ENCODE assay signal across 24 cellular contexts in the genomic region with DNA sequence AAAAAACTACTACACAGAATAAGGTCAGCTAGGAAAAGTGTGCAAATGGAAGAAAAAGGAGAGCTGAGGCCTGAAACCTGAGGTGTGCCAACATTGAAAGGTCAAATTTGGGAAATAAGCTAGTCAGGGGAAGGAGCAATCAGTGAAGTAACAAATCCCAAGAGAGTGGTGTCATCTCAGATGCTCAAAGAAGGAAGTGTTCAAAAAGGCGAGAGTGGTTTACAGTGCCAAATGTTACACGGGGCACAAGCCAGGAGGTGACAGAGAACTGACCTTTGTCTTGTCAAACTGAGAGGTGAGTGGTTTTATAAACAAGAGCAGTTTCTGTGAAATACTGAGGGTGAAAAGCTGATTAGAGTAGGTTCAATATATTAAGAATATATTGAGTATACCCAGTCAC.
DNase-seq lines count a peak whose midpoint lies in the region; ATAC-seq and TF ChIP-seq lines count a peak whose summit lies in the region.
"Had no signal": no experiment of that assay in that cellular context is flagged by ENCODE, and none has a peak within 500 bp of the region (broad histone marks: within the 10 kb centered on the region; RNA-seq: fewer than 3 reads in every experiment).

No MANE protein-coding gene starts in this region.

- no peak overlapping the region for H3K9ac ChIP-seq in OCI-LY3 (ENCODE audit: low read length)
- H3K9ac ChIP-seq: SK-N-SH had no signal

- H3K4me1 ChIP-seq in ACC112 (ENCODE audit: control insufficient read depth, insufficient read depth, low read length, unreplicated experiment) = peaks cover 16% of the 10 kb centered on the region
- peaks cover 19% of the 10 kb centered on the region for H3K4me1 ChIP-seq in OCI-LY3 (ENCODE audit: low read length)
- H3K4me1 ChIP-seq: A549 had no signal

- DNase-seq in DMS53 treated with DMSO at 0.1 percent for 48 hours (lab: John Stamatoyannopoulos, UW; ENCODE audit: unreplicated experiment) (no peak), T-helper 17 cell (no peak), CD1c-positive myeloid dendritic cell (ENCODE audit: extremely low spot score) (no peak)
- DNase-seq in effector memory CD8-positive, alpha-beta T cell = no peak
- DNase-seq: activated CD4-positive, alpha-beta T cell treated with anti-CD3 and anti-CD28 coated beads, Interleukin-2, amount 10 ng/mL, durations not matched to agents 24 days and 14 days; activated naive CD4-positive, alpha-beta T cell treated with anti-CD3 and anti-CD28 coated beads for 36 hours; activated T-cell treated with anti-CD3 and anti-CD28 coated beads, Interleukin-2, amount 50 U/mL, for 72 hours; COR-L47; effector CD4-positive, alpha-beta T cell; H7; heart left ventricle; mesendoderm; MV-4-11; NCI-H187; SK-N-SH; stimulated activated CD4-positive, alpha-beta T cell treated with anti-CD3 and anti-CD28 coated beads, Interleukin-1b, Interleukin-23, amount 100 ng/mL, for 48 hours had no signal

- H3K36me3 ChIP-seq in ACC112 (ENCODE audit: insufficient read depth, low read length) = peaks cover 6% of the 10 kb centered on the region; the same call in 1 of the 2 replicates
- H3K36me3 ChIP-seq in OCI-LY3 (replicated peaks; ENCODE audit: low read depth, low read length) = no peaks in the 10 kb centered on the region
- H3K36me3 ChIP-seq: heart left ventricle had no signal

- H3K4me3 Mint-ChIP-seq in T-helper 17 cell = no peak overlapping the region
- H3K4me3 Mint-ChIP-seq in effector memory CD8-positive, alpha-beta T cell = no peak overlapping the region
- H3K4me3 Mint-ChIP-seq: activated CD4-positive, alpha-beta T cell treated with anti-CD3 and anti-CD28 coated beads, Interleukin-2, amount 10 ng/mL, durations not matched to agents 24 days and 14 days; activated naive CD4-positive, alpha-beta T cell treated with anti-CD3 and anti-CD28 coated beads for 36 hours; activated T-cell treated with anti-CD3 and anti-CD28 coated beads, Interleukin-2, amount 50 U/mL, for 72 hours; B cell had no signal

- H3K27ac Mint-ChIP-seq in T-helper 17 cell = no peak overlapping the region
- H3K27ac Mint-ChIP-seq in effector memory CD8-positive, alpha-beta T cell = no peak overlapping the region
- H3K27ac Mint-ChIP-seq: activated CD4-positive, alpha-beta T cell treated with anti-CD3 and anti-CD28 coated beads, Interleukin-2, amount 10 ng/mL, durations not matched to agents 24 days and 14 days; activated naive CD4-positive, alpha-beta T cell treated with anti-CD3 and anti-CD28 coated beads for 36 hours; activated T-cell treated with anti-CD3 and anti-CD28 coated beads, Interleukin-2, amount 50 U/mL, for 72 hours; B cell had no signal

- H3K79me2 ChIP-seq in ACC112 (ENCODE audit: control insufficient read depth, insufficient read depth, low read length, unreplicated experiment) (no peaks in the 10 kb centered on the region), OCI-LY3 (ENCODE audit: low read length) (no peaks in the 10 kb centered on the region)

- H3K4me1 Mint-ChIP-seq in T-helper 17 cell = no peaks in the 10 kb centered on the region
- no peaks in the 10 kb centered on the region for H3K4me1 Mint-ChIP-seq in effector memory CD8-positive, alpha-beta T cell (ENCODE audit: low read depth in 2 of 2)
- H3K4me1 Mint-ChIP-seq: activated CD4-positive, alpha-beta T cell treated with anti-CD3 and anti-CD28 coated beads, Interleukin-2, amount 10 ng/mL, durations not matched to agents 24 days and 14 days had no signal

- TF ChIP-seq CTCF in OCI-LY3 (IDR thresholded peaks at IDR 0.05; ENCODE audit: low read depth, low read length) = no peak

- no peak overlapping the region for H3K4me3 ChIP-seq in ACC112 (ENCODE audit: low read depth, low read length)
- no peak overlapping the region for H3K4me3 ChIP-seq in OCI-LY3 (ENCODE audit: low read length)
- H3K4me3 ChIP-seq: A549, heart left ventricle, skin epidermis had no signal

- H3K4me2 ChIP-seq in OCI-LY3 (ENCODE audit: low read length) = peak overlapping the region; percentile 24
- H3K4me2 ChIP-seq: A549, SK-N-SH had no signal

- ATAC-seq in GM18870 (IDR thresholded peaks at IDR 0.05; ENCODE audit: unreplicated experiment) (peak; percentile 50), HG03175 (IDR thresholded peaks at IDR 0.05; ENCODE audit: unreplicated experiment) (peak; percentile 71), T-helper 17 cell (no peak)
- ATAC-seq in effector memory CD8-positive, alpha-beta T cell (replicated peaks) = no peak
- ATAC-seq: A549; activated T-cell treated with anti-CD3 and anti-CD28 coated beads, Interleukin-2, amount 50 U/mL, for 72 hours had no signal

- peaks cover 2% of the 10 kb centered on the region for H3K36me3 Mint-ChIP-seq in T-helper 17 cell (ENCODE audit: low read depth)
- H3K36me3 Mint-ChIP-seq in effector memory CD8-positive, alpha-beta T cell (ENCODE audit: insufficient read depth) = no peaks in the 10 kb centered on the region

- H3K9me3 Mint-ChIP-seq in effector memory CD8-positive, alpha-beta T cell = peaks cover 0 to 2% of the 10 kb centered on the region in 2 donors
- H3K9me3 Mint-ChIP-seq: activated CD4-positive, alpha-beta T cell treated with anti-CD3 and anti-CD28 coated beads, Interleukin-2, amount 10 ng/mL, durations not matched to agents 24 days and 14 days; activated T-cell treated with anti-CD3 and anti-CD28 coated beads, Interleukin-2, amount 50 U/mL, for 72 hours had no signal

- no peaks in the 10 kb centered on the region for H3K9me3 ChIP-seq in OCI-LY3 (ENCODE audit: insufficient read depth, low read length)
- H3K9me3 ChIP-seq in T-helper 17 cell (ENCODE audit: control insufficient read depth, low read length, poor library complexity, severe bottlenecking) = no peaks in the 10 kb centered on the region
- H3K9me3 ChIP-seq: SK-N-SH had no signal

- H2AFZ ChIP-seq in ACC112 (ENCODE audit: low read length, unreplicated experiment) (no peak overlapping the region), OCI-LY3 (ENCODE audit: low read depth, low read length) (no peak overlapping the region)

- no peaks in the 10 kb centered on the region for H4K20me1 ChIP-seq in OCI-LY3 (ENCODE audit: insufficient read depth, low read length)

- H3K27ac ChIP-seq in ACC112 (ENCODE audit: low read depth, low read length) (peak overlapping the region; percentile 6; the same call in 1 of the 2 replicates), OCI-LY3 (ENCODE audit: low read length) (no peak overlapping the region)
- H3K27ac ChIP-seq: A549, RWPE1, skin epidermis had no signal

- H3K27me3 Mint-ChIP-seq in T-helper 17 cell = peaks cover 12% of the 10 kb centered on the region
- peaks cover 6 to 25% of the 10 kb centered on the region in 2 donors for H3K27me3 Mint-ChIP-seq in effector memory CD8-positive, alpha-beta T cell

- H3K27me3 ChIP-seq in ACC112 (ENCODE audit: insufficient read depth, low read length) (no peaks in the 10 kb centered on the region), OCI-LY3 (ENCODE audit: low read depth, low read length) (no peaks in the 10 kb centered on the region)
- H3K27me3 ChIP-seq: heart left ventricle had no signal

Comparison
In these comparisons a context has a peak if more than half of its experiments do, and no peak if none do; other contexts are left out.
1. ATAC-seq: peak in GM18870 (single experiment) and HG03175 (single experiment); none in T-helper 17 cell (single experiment) and effector memory CD8-positive, alpha-beta T cell (single experiment).